In genomic region chr2:74715880-74716279, GRCh38 we compare ENCODE assay signal across 3 cellular contexts.
TF ChIP-seq lines count a peak whose summit lies in the region.

No MANE protein-coding gene starts in this region.

TF ChIP-seq in SK-N-SH, 30 proteins besides CTCF, POLR2A, EP300 and RAD21 (continued from another document):
- TF ChIP-seq, protein P1, sequence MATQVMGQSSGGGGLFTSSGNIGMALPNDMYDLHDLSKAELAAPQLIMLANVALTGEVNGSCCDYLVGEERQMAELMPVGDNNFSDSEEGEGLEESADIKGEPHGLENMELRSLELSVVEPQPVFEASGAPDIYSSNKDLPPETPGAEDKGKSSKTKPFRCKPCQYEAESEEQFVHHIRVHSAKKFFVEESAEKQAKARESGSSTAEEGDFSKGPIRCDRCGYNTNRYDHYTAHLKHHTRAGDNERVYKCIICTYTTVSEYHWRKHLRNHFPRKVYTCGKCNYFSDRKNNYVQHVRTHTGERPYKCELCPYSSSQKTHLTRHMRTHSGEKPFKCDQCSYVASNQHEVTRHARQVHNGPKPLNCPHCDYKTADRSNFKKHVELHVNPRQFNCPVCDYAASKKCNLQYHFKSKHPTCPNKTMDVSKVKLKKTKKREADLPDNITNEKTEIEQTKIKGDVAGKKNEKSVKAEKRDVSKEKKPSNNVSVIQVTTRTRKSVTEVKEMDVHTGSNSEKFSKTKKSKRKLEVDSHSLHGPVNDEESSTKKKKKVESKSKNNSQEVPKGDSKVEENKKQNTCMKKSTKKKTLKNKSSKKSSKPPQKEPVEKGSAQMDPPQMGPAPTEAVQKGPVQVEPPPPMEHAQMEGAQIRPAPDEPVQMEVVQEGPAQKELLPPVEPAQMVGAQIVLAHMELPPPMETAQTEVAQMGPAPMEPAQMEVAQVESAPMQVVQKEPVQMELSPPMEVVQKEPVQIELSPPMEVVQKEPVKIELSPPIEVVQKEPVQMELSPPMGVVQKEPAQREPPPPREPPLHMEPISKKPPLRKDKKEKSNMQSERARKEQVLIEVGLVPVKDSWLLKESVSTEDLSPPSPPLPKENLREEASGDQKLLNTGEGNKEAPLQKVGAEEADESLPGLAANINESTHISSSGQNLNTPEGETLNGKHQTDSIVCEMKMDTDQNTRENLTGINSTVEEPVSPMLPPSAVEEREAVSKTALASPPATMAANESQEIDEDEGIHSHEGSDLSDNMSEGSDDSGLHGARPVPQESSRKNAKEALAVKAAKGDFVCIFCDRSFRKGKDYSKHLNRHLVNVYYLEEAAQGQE (IDR thresholded peaks at IDR 0.05; ENCODE audit: low read depth, low read length) = no peak
- TF ChIP-seq ZBTB33 (IDR thresholded peaks at IDR 0.05; ENCODE audit: borderline replicate concordance, low read depth) = no peak
- TF ChIP-seq USF1 (IDR thresholded peaks at IDR 0.05; ENCODE audit: borderline replicate concordance, low read depth) = no peak
- TF ChIP-seq POLR2AphosphoS5 (IDR thresholded peaks at IDR 0.05; ENCODE audit: low read depth, low read length) = no peak
- no peak for TF ChIP-seq CHD2 (IDR thresholded peaks at IDR 0.05; ENCODE audit: low read length, partially characterized antibody)
- TF ChIP-seq TAF1 (IDR thresholded peaks at IDR 0.05; ENCODE audit: borderline replicate concordance, low read depth, low read length) = no peak
- TF ChIP-seq JUND (IDR thresholded peaks at IDR 0.05) = no peak
- no peak for TF ChIP-seq EZH2phosphoT487 (IDR thresholded peaks at IDR 0.05; ENCODE audit: borderline replicate concordance, low read depth)

TF ChIP-seq in SK-N-SH treated with all-trans-retinoic acid at 6 μM for 48 hours, 23 proteins besides CTCF, POLR2A, EP300 and RAD21 (continued from another document):
- TF ChIP-seq, protein P2, sequence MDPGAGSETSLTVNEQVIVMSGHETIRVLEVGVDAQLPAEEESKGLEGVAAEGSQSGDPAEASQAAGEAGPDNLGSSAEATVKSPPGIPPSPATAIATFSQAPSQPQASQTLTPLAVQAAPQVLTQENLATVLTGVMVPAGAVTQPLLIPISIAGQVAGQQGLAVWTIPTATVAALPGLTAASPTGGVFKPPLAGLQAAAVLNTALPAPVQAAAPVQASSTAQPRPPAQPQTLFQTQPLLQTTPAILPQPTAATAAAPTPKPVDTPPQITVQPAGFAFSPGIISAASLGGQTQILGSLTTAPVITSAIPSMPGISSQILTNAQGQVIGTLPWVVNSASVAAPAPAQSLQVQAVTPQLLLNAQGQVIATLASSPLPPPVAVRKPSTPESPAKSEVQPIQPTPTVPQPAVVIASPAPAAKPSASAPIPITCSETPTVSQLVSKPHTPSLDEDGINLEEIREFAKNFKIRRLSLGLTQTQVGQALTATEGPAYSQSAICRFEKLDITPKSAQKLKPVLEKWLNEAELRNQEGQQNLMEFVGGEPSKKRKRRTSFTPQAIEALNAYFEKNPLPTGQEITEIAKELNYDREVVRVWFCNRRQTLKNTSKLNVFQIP (CRISPR knock-in tag; IDR thresholded peaks at IDR 0.05; ENCODE audit: borderline replicate concordance, low read depth) = no peak
- TF ChIP-seq TSHZ2 (CRISPR knock-in tag; IDR thresholded peaks at IDR 0.05) = no peak

TF ChIP-seq in WTC11, 78 proteins besides CTCF, POLR2A, EP300 and RAD21 (continued from another document):
- TF ChIP-seq, protein P3, sequence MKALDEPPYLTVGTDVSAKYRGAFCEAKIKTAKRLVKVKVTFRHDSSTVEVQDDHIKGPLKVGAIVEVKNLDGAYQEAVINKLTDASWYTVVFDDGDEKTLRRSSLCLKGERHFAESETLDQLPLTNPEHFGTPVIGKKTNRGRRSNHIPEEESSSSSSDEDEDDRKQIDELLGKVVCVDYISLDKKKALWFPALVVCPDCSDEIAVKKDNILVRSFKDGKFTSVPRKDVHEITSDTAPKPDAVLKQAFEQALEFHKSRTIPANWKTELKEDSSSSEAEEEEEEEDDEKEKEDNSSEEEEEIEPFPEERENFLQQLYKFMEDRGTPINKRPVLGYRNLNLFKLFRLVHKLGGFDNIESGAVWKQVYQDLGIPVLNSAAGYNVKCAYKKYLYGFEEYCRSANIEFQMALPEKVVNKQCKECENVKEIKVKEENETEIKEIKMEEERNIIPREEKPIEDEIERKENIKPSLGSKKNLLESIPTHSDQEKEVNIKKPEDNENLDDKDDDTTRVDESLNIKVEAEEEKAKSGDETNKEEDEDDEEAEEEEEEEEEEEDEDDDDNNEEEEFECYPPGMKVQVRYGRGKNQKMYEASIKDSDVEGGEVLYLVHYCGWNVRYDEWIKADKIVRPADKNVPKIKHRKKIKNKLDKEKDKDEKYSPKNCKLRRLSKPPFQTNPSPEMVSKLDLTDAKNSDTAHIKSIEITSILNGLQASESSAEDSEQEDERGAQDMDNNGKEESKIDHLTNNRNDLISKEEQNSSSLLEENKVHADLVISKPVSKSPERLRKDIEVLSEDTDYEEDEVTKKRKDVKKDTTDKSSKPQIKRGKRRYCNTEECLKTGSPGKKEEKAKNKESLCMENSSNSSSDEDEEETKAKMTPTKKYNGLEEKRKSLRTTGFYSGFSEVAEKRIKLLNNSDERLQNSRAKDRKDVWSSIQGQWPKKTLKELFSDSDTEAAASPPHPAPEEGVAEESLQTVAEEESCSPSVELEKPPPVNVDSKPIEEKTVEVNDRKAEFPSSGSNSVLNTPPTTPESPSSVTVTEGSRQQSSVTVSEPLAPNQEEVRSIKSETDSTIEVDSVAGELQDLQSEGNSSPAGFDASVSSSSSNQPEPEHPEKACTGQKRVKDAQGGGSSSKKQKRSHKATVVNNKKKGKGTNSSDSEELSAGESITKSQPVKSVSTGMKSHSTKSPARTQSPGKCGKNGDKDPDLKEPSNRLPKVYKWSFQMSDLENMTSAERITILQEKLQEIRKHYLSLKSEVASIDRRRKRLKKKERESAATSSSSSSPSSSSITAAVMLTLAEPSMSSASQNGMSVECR (CRISPR knock-in tag; IDR thresholded peaks at IDR 0.05; ENCODE audit: borderline replicate concordance) = no peak
- TF ChIP-seq ATF3 (CRISPR knock-in tag; conservative IDR thresholded peaks at IDR 0.05) (no peak), TEAD4 (CRISPR knock-in tag; IDR thresholded peaks at IDR 0.05) (no peak), NFATC4 (CRISPR knock-in tag; IDR thresholded peaks at IDR 0.05) (no peak), ZNF219 (CRISPR knock-in tag; IDR thresholded peaks at IDR 0.05; ENCODE audit: borderline replicate concordance) (no peak), ZNF281 (CRISPR knock-in tag; IDR thresholded peaks at IDR 0.05) (no peak), JAZF1 (CRISPR knock-in tag; IDR thresholded peaks at IDR 0.05) (no peak), TCF7 (CRISPR knock-in tag; IDR thresholded peaks at IDR 0.05; ENCODE audit: low read depth) (no peak)
- TF ChIP-seq, protein P4, sequence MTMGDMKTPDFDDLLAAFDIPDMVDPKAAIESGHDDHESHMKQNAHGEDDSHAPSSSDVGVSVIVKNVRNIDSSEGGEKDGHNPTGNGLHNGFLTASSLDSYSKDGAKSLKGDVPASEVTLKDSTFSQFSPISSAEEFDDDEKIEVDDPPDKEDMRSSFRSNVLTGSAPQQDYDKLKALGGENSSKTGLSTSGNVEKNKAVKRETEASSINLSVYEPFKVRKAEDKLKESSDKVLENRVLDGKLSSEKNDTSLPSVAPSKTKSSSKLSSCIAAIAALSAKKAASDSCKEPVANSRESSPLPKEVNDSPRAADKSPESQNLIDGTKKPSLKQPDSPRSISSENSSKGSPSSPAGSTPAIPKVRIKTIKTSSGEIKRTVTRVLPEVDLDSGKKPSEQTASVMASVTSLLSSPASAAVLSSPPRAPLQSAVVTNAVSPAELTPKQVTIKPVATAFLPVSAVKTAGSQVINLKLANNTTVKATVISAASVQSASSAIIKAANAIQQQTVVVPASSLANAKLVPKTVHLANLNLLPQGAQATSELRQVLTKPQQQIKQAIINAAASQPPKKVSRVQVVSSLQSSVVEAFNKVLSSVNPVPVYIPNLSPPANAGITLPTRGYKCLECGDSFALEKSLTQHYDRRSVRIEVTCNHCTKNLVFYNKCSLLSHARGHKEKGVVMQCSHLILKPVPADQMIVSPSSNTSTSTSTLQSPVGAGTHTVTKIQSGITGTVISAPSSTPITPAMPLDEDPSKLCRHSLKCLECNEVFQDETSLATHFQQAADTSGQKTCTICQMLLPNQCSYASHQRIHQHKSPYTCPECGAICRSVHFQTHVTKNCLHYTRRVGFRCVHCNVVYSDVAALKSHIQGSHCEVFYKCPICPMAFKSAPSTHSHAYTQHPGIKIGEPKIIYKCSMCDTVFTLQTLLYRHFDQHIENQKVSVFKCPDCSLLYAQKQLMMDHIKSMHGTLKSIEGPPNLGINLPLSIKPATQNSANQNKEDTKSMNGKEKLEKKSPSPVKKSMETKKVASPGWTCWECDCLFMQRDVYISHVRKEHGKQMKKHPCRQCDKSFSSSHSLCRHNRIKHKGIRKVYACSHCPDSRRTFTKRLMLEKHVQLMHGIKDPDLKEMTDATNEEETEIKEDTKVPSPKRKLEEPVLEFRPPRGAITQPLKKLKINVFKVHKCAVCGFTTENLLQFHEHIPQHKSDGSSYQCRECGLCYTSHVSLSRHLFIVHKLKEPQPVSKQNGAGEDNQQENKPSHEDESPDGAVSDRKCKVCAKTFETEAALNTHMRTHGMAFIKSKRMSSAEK (CRISPR knock-in tag; IDR thresholded peaks at IDR 0.05; ENCODE audit: borderline replicate concordance) = no peak
- TF ChIP-seq, protein P5, sequence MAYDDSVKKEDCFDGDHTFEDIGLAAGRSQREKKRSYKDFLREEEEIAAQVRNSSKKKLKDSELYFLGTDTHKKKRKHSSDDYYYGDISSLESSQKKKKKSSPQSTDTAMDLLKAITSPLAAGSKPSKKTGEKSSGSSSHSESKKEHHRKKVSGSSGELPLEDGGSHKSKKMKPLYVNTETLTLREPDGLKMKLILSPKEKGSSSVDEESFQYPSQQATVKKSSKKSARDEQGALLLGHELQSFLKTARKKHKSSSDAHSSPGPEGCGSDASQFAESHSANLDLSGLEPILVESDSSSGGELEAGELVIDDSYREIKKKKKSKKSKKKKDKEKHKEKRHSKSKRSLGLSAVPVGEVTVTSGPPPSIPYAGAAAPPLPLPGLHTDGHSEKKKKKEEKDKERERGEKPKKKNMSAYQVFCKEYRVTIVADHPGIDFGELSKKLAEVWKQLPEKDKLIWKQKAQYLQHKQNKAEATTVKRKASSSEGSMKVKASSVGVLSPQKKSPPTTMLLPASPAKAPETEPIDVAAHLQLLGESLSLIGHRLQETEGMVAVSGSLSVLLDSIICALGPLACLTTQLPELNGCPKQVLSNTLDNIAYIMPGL (CRISPR knock-in tag; IDR thresholded peaks at IDR 0.05) = no peak
- TF ChIP-seq, protein P6, sequence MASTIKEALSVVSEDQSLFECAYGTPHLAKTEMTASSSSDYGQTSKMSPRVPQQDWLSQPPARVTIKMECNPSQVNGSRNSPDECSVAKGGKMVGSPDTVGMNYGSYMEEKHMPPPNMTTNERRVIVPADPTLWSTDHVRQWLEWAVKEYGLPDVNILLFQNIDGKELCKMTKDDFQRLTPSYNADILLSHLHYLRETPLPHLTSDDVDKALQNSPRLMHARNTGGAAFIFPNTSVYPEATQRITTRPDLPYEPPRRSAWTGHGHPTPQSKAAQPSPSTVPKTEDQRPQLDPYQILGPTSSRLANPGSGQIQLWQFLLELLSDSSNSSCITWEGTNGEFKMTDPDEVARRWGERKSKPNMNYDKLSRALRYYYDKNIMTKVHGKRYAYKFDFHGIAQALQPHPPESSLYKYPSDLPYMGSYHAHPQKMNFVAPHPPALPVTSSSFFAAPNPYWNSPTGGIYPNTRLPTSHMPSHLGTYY (CRISPR knock-in tag; IDR thresholded peaks at IDR 0.05) = no peak
